8 cellular contexts compared by ENCODE assay signal in the genomic region with DNA sequence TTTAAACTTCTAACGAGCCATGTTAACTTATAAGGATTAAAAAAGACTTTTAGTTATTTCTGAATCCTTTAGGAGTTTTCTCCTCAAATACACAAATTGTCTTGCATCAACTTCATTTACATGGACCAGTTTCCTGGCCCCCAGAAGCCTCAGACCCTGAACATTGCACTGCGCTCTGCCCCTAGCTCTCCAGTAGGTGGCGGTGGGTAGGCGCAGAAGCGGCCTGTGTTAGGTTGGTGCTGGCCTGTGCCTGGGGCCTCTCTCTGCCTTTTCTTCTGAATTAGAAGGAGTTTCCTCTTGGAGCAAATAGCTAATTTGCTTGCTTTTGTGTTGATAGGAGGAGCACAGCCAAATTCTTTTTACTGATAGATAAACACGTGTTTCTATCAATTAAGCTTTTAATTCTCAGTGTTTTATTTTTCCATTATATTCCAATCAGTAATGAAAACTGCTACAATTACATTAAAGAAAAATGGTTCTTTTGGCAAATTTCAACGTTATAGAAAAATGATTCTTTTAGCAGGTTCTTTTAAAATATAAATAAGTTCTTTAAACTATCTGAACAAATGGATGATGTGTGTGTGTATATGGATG. TPM values are rescaled to one million over a fixed set of nuclear protein-coding genes. Genes with fewer than 3 reads are reported as not detected.
A peak's percentile ranks its signal among the peaks of the same experiment; 100 is the strongest.
DNase-seq lines count a peak whose midpoint lies in the region; ATAC-seq, FAIRE-seq and TF ChIP-seq lines count a peak whose summit lies in the region.

No MANE protein-coding gene starts in this region.

- H3K36me3 Mint-ChIP-seq in activated T-helper 17 cell treated with anti-CD3 and anti-CD28 coated beads, Interleukin-2, amount 50 U/mL, for 72 hours (ENCODE audit: low read depth): peaks cover 42% of the 10 kb centered on the region

- no peaks in the 10 kb centered on the region for H3K27me3 Mint-ChIP-seq in activated T-helper 17 cell treated with anti-CD3 and anti-CD28 coated beads, Interleukin-2, amount 50 U/mL, for 72 hours

- ATAC-seq in activated T-helper 17 cell treated with anti-CD3 and anti-CD28 coated beads, Interleukin-2, amount 50 U/mL, for 72 hours (replicated peaks): peak; percentile 77

- TF ChIP-seq POLR2A in H54 (IDR thresholded peaks at IDR 0.05; ENCODE audit: low read depth, low read length): no peak

- no peak overlapping the region for H3K27ac Mint-ChIP-seq in activated T-helper 17 cell treated with anti-CD3 and anti-CD28 coated beads, Interleukin-2, amount 50 U/mL, for 72 hours

- in situ Hi-C loops in G401 (cut with HindIII; ENCODE audit: low sequenced_read_pairs): no loop called here

- peaks cover 8% of the 10 kb centered on the region for H3K4me1 Mint-ChIP-seq in activated T-helper 17 cell treated with anti-CD3 and anti-CD28 coated beads, Interleukin-2, amount 50 U/mL, for 72 hours

- H3K9me3 ChIP-seq in neutrophil: no peaks in the 10 kb centered on the region

- no peaks in the 10 kb centered on the region for H3K36me3 ChIP-seq in neutrophil

- TF ChIP-seq CTCF in LNCaP clone FGC (IDR thresholded peaks at IDR 0.05; ENCODE audit: control insufficient read depth, extremely low read depth, insufficient read depth): peak; percentile 98
- TF ChIP-seq CTCF in foreskin fibroblast (IDR thresholded peaks at IDR 0.05; ENCODE audit: low read depth, low read length): peak; percentile 99
- peak; percentile 73 for TF ChIP-seq CTCF in neutrophil (IDR thresholded peaks at IDR 0.05)

- H3K4me3 Mint-ChIP-seq in activated T-helper 17 cell treated with anti-CD3 and anti-CD28 coated beads, Interleukin-2, amount 50 U/mL, for 72 hours: no peak overlapping the region

- H3K4me3 ChIP-seq in LNCaP clone FGC (ENCODE audit: low read depth, low read length) (no peak overlapping the region), foreskin fibroblast (ENCODE audit: low read depth in 1 of 2, low read length in 2 of 2) (no peak overlapping the region), neutrophil (ENCODE audit: low read depth in 1 of 2, low read length in 1 of 2) (no peak overlapping the region)

- H3K9me3 Mint-ChIP-seq in activated T-helper 17 cell treated with anti-CD3 and anti-CD28 coated beads, Interleukin-2, amount 50 U/mL, for 72 hours: no peaks in the 10 kb centered on the region

- FAIRE-seq in H54 (lab: Jason Lieb, UNC) (no peak), RCC 7860 (lab: Jason Lieb, UNC) (no peak), urothelium cell line (lab: Jason Lieb, UNC) (no peak)

- DNase-seq in G401 (ENCODE audit: low spot score): peak; percentile 53
- peak; percentile 29 for DNase-seq in H54 (ENCODE audit: insufficient read length, low spot score)
- DNase-seq in LNCaP clone FGC (ENCODE audit: low read depth): no peak
- DNase-seq in RCC 7860 (ENCODE audit: low spot score): peak; percentile 29
- peak; percentile 53 to 84 for DNase-seq in foreskin fibroblast
- DNase-seq in urothelium cell line (ENCODE audit: low spot score): peak; percentile 64

- no peak overlapping the region for H3K27ac ChIP-seq in neutrophil

- no peaks in the 10 kb centered on the region for H3K27me3 ChIP-seq in neutrophil

- no peaks in the 10 kb centered on the region for H3K4me1 ChIP-seq in neutrophil (ENCODE audit: control insufficient read depth in 1 of 2, insufficient read depth in 1 of 2, low read depth in 1 of 2, low read length in 1 of 2)

RNA-seq across cellular contexts. Expression of a gene that starts 44.4 kb away (rescaled TPM):
- total RNA-seq in G401 (2014; rRNA removed; shearing (Covaris generic)): 110 and 135 TPM in 2 replicates
- 10 to 100 TPM; 34.9 to 45.8 TPM for total RNA-seq in activated T-helper 17 cell treated with anti-CD3 and anti-CD28 coated beads, Interleukin-2, amount 50 U/mL, for 72 hours
